Comparison of ENCODE assay signal across 19 cellular contexts in genomic region chr17:49005140-49005539, GRCh38. TPM values are rescaled to one million over a fixed set of nuclear protein-coding genes. Genes with fewer than 3 reads are reported as not detected.
"Had no signal": no experiment of that assay in that cellular context is flagged by ENCODE, and none has a peak within 500 bp of the region (broad histone marks: within the 10 kb centered on the region; RNA-seq: fewer than 3 reads in every experiment).

No MANE protein-coding gene starts in this region.

- H3K9me3 ChIP-seq: body of pancreas, lower lobe of right lung, SK-N-SH had no signal

- DNase-seq: activated CD4-positive, alpha-beta memory T cell treated with anti-CD3 and anti-CD28 coated beads for 36 hours; activated gamma-delta T cell treated with Interleukin-2 at 50 U/mL for 16 hours; activated T-cell treated with anti-CD3 and anti-CD28 coated beads, Interleukin-2, amount 50 U/mL, for 72 hours; amniotic stem cell; body of pancreas; central memory CD4-positive, alpha-beta T cell; effector CD4-positive, alpha-beta T cell; foreskin melanocyte; left colon; lower lobe of right lung; posterior cingulate gyrus; retina; SK-N-SH; stimulated activated CD4-positive, alpha-beta T cell treated with anti-CD3 and anti-CD28 coated beads, Interleukin-2, amount 100 ng/mL, for 48 hours; T-helper 1 cell; T1000 had no signal

- H3K36me3 ChIP-seq: lower lobe of right lung had no signal

- H3K27ac ChIP-seq: body of pancreas, coronary artery, lower lobe of right lung had no signal

- H3K4me2 ChIP-seq: SK-N-SH had no signal

- H3K36me3 Mint-ChIP-seq: stimulated activated memory B cell treated with anti-CD40 and anti-IgM and Interleukin-4, amounts not matched to agents 10 μg/mL and 1 μg/mL and 100 μg/mL, for 72 hours had no signal

- H3K27ac Mint-ChIP-seq: activated CD4-positive, alpha-beta memory T cell treated with anti-CD3 and anti-CD28 coated beads for 36 hours; activated naive CD8-positive, alpha-beta T cell; activated T-cell treated with anti-CD3 and anti-CD28 coated beads, Interleukin-2, amount 50 U/mL, for 72 hours; stimulated activated memory B cell treated with anti-CD40 and anti-IgM and Interleukin-4, amounts not matched to agents 10 μg/mL and 1 μg/mL and 100 μg/mL, for 72 hours had no signal

- H3K9me3 Mint-ChIP-seq: activated CD4-positive, alpha-beta memory T cell treated with anti-CD3 and anti-CD28 coated beads for 36 hours; activated T-cell treated with anti-CD3 and anti-CD28 coated beads, Interleukin-2, amount 50 U/mL, for 72 hours; stimulated activated memory B cell treated with anti-CD40 and anti-IgM and Interleukin-4, amounts not matched to agents 10 μg/mL and 1 μg/mL and 100 μg/mL, for 72 hours had no signal

- H3K4me3 ChIP-seq: body of pancreas, coronary artery, lower lobe of right lung had no signal

- ATAC-seq: activated T-cell treated with anti-CD3 and anti-CD28 coated beads, Interleukin-2, amount 50 U/mL, for 72 hours; body of pancreas; left colon; lower lobe of right lung; stimulated activated memory B cell treated with anti-CD40 and anti-IgM and Interleukin-4, amounts not matched to agents 10 μg/mL and 1 μg/mL and 100 μg/mL, for 72 hours had no signal

- H3K9ac ChIP-seq: SK-N-SH had no signal

- H3K4me3 Mint-ChIP-seq: activated CD4-positive, alpha-beta memory T cell treated with anti-CD3 and anti-CD28 coated beads for 36 hours; activated naive CD8-positive, alpha-beta T cell; activated T-cell treated with anti-CD3 and anti-CD28 coated beads, Interleukin-2, amount 50 U/mL, for 72 hours; stimulated activated memory B cell treated with anti-CD40 and anti-IgM and Interleukin-4, amounts not matched to agents 10 μg/mL and 1 μg/mL and 100 μg/mL, for 72 hours had no signal

- H3K4me1 ChIP-seq: body of pancreas, lower lobe of right lung had no signal

RNA-seq across cellular contexts. Expression of gene IGF2BP1, which starts 8.0 kb away (rescaled TPM):
- total RNA-seq: body of pancreas, lower lobe of right lung had no signal

RNA-seq across cellular contexts. Expression of gene GIP, which starts 36.7 kb away (rescaled TPM):
- total RNA-seq: activated CD4-positive, alpha-beta memory T cell treated with anti-CD3 and anti-CD28 coated beads for 36 hours; activated T-cell treated with anti-CD3 and anti-CD28 coated beads, Interleukin-2, amount 50 U/mL, for 72 hours; body of pancreas; left colon; lower lobe of right lung had no signal
